ENCODE assay signal across 10 cellular contexts in genomic region chr22:43777204-43777671, GRCh38. TPM values are rescaled to one million over a fixed set of nuclear protein-coding genes. Genes with fewer than 3 reads are reported as not detected.
DNase-seq lines count a peak whose midpoint lies in the region; ATAC-seq and TF ChIP-seq lines count a peak whose summit lies in the region.
"Had no signal": no experiment of that assay in that cellular context is flagged by ENCODE, and none has a peak within 500 bp of the region (broad histone marks: within the 10 kb centered on the region; RNA-seq: fewer than 3 reads in every experiment).

No MANE protein-coding gene starts in this region.

- DNase-seq in GM23248 (peak; percentile 77), fibroblast of pulmonary artery (ENCODE audit: low read depth) (peak; percentile 76), pulmonary artery endothelial cell (ENCODE audit: low read depth, low spot score) (peak; percentile 73), NCI-H128 (lab: John Stamatoyannopoulos, UW; ENCODE audit: unreplicated experiment) (no peak), NCI-H82 treated with DMSO at 0.1 percent for 48 hours (lab: John Stamatoyannopoulos, UW; ENCODE audit: unreplicated experiment) (no peak)
- DNase-seq: GF-D8 had no signal

- no peaks in the 10 kb centered on the region for H3K36me3 ChIP-seq in GM23248 (ENCODE audit: low read depth)

- in situ Hi-C loops in GM23248 (cut with MboI): no loop called here

- ATAC-seq in SK-N-SH treated with all-trans-retinoic acid at 6 μM for 48 hours (peak; percentile 92), GM18517 (IDR thresholded peaks at IDR 0.05; ENCODE audit: unreplicated experiment) (no peak), GM19035 (IDR thresholded peaks at IDR 0.05; ENCODE audit: unreplicated experiment) (no peak)

- H3K4me3 ChIP-seq in GM23248: no peak overlapping the region
- H3K4me3 ChIP-seq in fibroblast of pulmonary artery (replicated peaks; ENCODE audit: low read depth, low read length): no peak overlapping the region

- H3K27ac ChIP-seq in GM23248: no peak overlapping the region

- no peaks in the 10 kb centered on the region for H3K9me2 ChIP-seq in GM23248 (ENCODE audit: insufficient read depth)

- no peak overlapping the region for H2AFZ ChIP-seq in GM23248

- H3K4me1 ChIP-seq in GM23248 (ENCODE audit: insufficient read depth): peaks cover 16% of the 10 kb centered on the region

- H3K4me2 ChIP-seq in GM23248 (ENCODE audit: unreplicated experiment): peak overlapping the region; percentile 44

- 74 to 79% methylated on average over 13 of the region's 13 CpGs for WGBS in GM23248 (ENCODE audit: low coverage in 1 of 2, low lambda C conversion rate in 2 of 2, missing lambda C conversion rate in 2 of 2), 2 experiments

- H3K9ac ChIP-seq in GM23248: no peak overlapping the region

- no peak for TF ChIP-seq CTCF in fibroblast of pulmonary artery (IDR thresholded peaks at IDR 0.05; ENCODE audit: low read length, missing control alignments)

- peaks cover 8% of the 10 kb centered on the region; the same call in 1 of the 2 replicates for H3F3A ChIP-seq in GM23248 (ENCODE audit: insufficient read depth)

- no peaks in the 10 kb centered on the region for H3K27me3 ChIP-seq in GM23248 (replicated peaks; ENCODE audit: insufficient read depth)

- no peaks in the 10 kb centered on the region for H4K20me1 ChIP-seq in GM23248 (ENCODE audit: insufficient read depth)

- H3K79me2 ChIP-seq in GM23248 (ENCODE audit: insufficient read depth): no peaks in the 10 kb centered on the region

- no peaks in the 10 kb centered on the region for H3K9me3 ChIP-seq in GM23248 (ENCODE audit: low read depth)

TF ChIP-seq in SK-N-SH treated with all-trans-retinoic acid at 6 μM for 48 hours, 23 proteins besides CTCF, POLR2A, EP300 and RAD21:
- TF ChIP-seq ZFP3 (CRISPR knock-in tag; IDR thresholded peaks at IDR 0.05) (no peak), TSHZ2 (CRISPR knock-in tag; IDR thresholded peaks at IDR 0.05) (no peak), ZFP30 (CRISPR knock-in tag; IDR thresholded peaks at IDR 0.05) (no peak), RARB (CRISPR knock-in tag; IDR thresholded peaks at IDR 0.05) (no peak), TOX (CRISPR knock-in tag; IDR thresholded peaks at IDR 0.05; ENCODE audit: borderline replicate concordance) (no peak), ZNF70 (CRISPR knock-in tag; IDR thresholded peaks at IDR 0.05) (no peak), ESRRG (CRISPR knock-in tag; IDR thresholded peaks at IDR 0.05) (no peak), PPARA (CRISPR knock-in tag; IDR thresholded peaks at IDR 0.05; ENCODE audit: borderline replicate concordance) (no peak), CSRNP3 (CRISPR knock-in tag; IDR thresholded peaks at IDR 0.05) (no peak), ISL1 (CRISPR knock-in tag; IDR thresholded peaks at IDR 0.05) (no peak), BACH2 (CRISPR knock-in tag; IDR thresholded peaks at IDR 0.05; ENCODE audit: borderline replicate concordance) (no peak), ZNF8 (CRISPR knock-in tag; IDR thresholded peaks at IDR 0.05) (no peak), ARNTL (CRISPR knock-in tag; IDR thresholded peaks at IDR 0.05; ENCODE audit: borderline replicate concordance, low read depth) (no peak), TCF4 (CRISPR knock-in tag; IDR thresholded peaks at IDR 0.05; ENCODE audit: borderline replicate concordance) (no peak), CREB5 (CRISPR knock-in tag; IDR thresholded peaks at IDR 0.05; ENCODE audit: low read depth) (no peak), POU6F1 (CRISPR knock-in tag; IDR thresholded peaks at IDR 0.05; ENCODE audit: borderline replicate concordance, low read depth) (no peak), OSR1 (CRISPR knock-in tag; IDR thresholded peaks at IDR 0.05) (no peak), GLIS3 (CRISPR knock-in tag; IDR thresholded peaks at IDR 0.05) (no peak), ZNF565 (CRISPR knock-in tag; conservative IDR thresholded peaks at IDR 0.05; ENCODE audit: low read depth) (no peak), ZC3H10 (CRISPR knock-in tag; IDR thresholded peaks at IDR 0.05) (no peak)

RNA-seq across cellular contexts. Expression of gene EFCAB6, which starts 34.9 kb away (rescaled TPM):
- total RNA-seq in GM23248 (2014; rRNA removed; shearing (Covaris generic)): 1.5 and 3.5 TPM in 2 replicates
- polyA plus RNA-seq in GM23248 (2016; fragmentation: Nextera tagmentation; extraction: Ambion mirVana): 2.0 and 2.1 TPM in 2 replicates
- 0.14 and 0.26 TPM in 2 replicates for total RNA-seq in pulmonary artery endothelial cell
- polyA plus RNA-seq: IgD-negative memory B cell had no signal

Comparison
In these comparisons a context has a peak if more than half of its experiments do, and no peak if none do; other contexts are left out.
1. DNase-seq: peak in GM23248 (single experiment), fibroblast of pulmonary artery (single experiment) and pulmonary artery endothelial cell (single experiment); none in NCI-H128 (single experiment) and NCI-H82 treated with DMSO at 0.1 percent for 48 hours (single experiment).